ENCODE assay signal across 8 cellular contexts in genomic region chr17:58006563-58006923, GRCh38. TPM values are rescaled to one million over a fixed set of nuclear protein-coding genes. Genes with fewer than 3 reads are reported as not detected.
A peak's percentile ranks its signal among the peaks of the same experiment; 100 is the strongest.
DNase-seq lines count a peak whose midpoint lies in the region; ATAC-seq and TF ChIP-seq lines count a peak whose summit lies in the region.

No MANE protein-coding gene starts in this region.

- H3K4me1 Mint-ChIP-seq in CD4-positive, CD25-positive, alpha-beta regulatory T cell: peaks cover 22 to 65% (median 40%) of the 10 kb centered on the region in 4 donors

- no peak for TF ChIP-seq CTCF in WERI-Rb-1 (IDR thresholded peaks at IDR 0.05; ENCODE audit: low read depth, low read length)

- peaks cover 37% of the 10 kb centered on the region for H3K36me3 Mint-ChIP-seq in CD4-positive, CD25-positive, alpha-beta regulatory T cell

- H3K27me3 Mint-ChIP-seq in CD4-positive, CD25-positive, alpha-beta regulatory T cell: peaks cover 7% of the 10 kb centered on the region

- H3K4me3 Mint-ChIP-seq in CD4-positive, CD25-positive, alpha-beta regulatory T cell: peak overlapping the region; percentile 99 to 100 (median 100)

- peak in 1 of 3 donors; percentile 56 for DNase-seq in CD4-positive, CD25-positive, alpha-beta regulatory T cell
- peak; percentile 64 for DNase-seq in H7
- peak; percentile 93 for DNase-seq in NCI-H2171 (lab: John Stamatoyannopoulos, UW)
- DNase-seq in WERI-Rb-1: peak; percentile 91
- DNase-seq in cerebellar cortex (ENCODE audit: low spot score): peak; percentile 72
- peak; percentile 72 for DNase-seq in kidney tubule cell (ENCODE audit: low spot score)
- peak; percentile 48 to 69 for DNase-seq in stimulated activated CD4-positive, alpha-beta T cell treated with anti-CD3 and anti-CD28 coated beads, Interleukin-1b, Interleukin-23, amount 100 ng/mL, for 4 hours (ENCODE audit: low read depth in 2 of 2)

- H3K4me3 ChIP-seq in CD4-positive, CD25-positive, alpha-beta regulatory T cell (ENCODE audit: low read depth, low read length): peak overlapping the region; percentile 88
- H3K4me3 ChIP-seq in H7 (ENCODE audit: insufficient read depth, low read depth, low read length): peak overlapping the region; percentile 97
- peak overlapping the region; percentile 100 for H3K4me3 ChIP-seq in WERI-Rb-1 (ENCODE audit: low read depth, low read length)

- ATAC-seq in CD4-positive, CD25-positive, alpha-beta regulatory T cell (ENCODE audit: low read depth in 2 of 2): no peak
- ATAC-seq in HG03039 (IDR thresholded peaks at IDR 0.05; ENCODE audit: unreplicated experiment): no peak

- H3K4me1 ChIP-seq in CD4-positive, CD25-positive, alpha-beta regulatory T cell (ENCODE audit: control insufficient read depth, insufficient read depth, low read length, poor library complexity, severe bottlenecking): peaks cover 38% of the 10 kb centered on the region

- no peaks in the 10 kb centered on the region for H3K9me3 Mint-ChIP-seq in CD4-positive, CD25-positive, alpha-beta regulatory T cell

- peak overlapping the region; percentile 99 to 100 (median 100) for H3K27ac Mint-ChIP-seq in CD4-positive, CD25-positive, alpha-beta regulatory T cell

- H3K36me3 ChIP-seq in CD4-positive, CD25-positive, alpha-beta regulatory T cell (ENCODE audit: control insufficient read depth, insufficient read depth, low read length): peaks cover 38% of the 10 kb centered on the region
- H3K36me3 ChIP-seq in H7 (replicated peaks; ENCODE audit: control insufficient read depth, insufficient read depth, low read length): peaks cover 22% of the 10 kb centered on the region
- peaks cover 58% of the 10 kb centered on the region for H3K36me3 ChIP-seq in WERI-Rb-1

- no peaks in the 10 kb centered on the region for H3K9me3 ChIP-seq in CD4-positive, CD25-positive, alpha-beta regulatory T cell (ENCODE audit: control insufficient read depth in 2 of 2, low read length in 2 of 2)
- peaks cover 6% of the 10 kb centered on the region for H3K9me3 ChIP-seq in WERI-Rb-1 (ENCODE audit: severe bottlenecking)

- no peaks in the 10 kb centered on the region for H3K27me3 ChIP-seq in CD4-positive, CD25-positive, alpha-beta regulatory T cell (ENCODE audit: control insufficient read depth, insufficient read depth, low read length)
- H3K27me3 ChIP-seq in H7 (ENCODE audit: control insufficient read depth, insufficient read depth, low read length) (no peaks in the 10 kb centered on the region), WERI-Rb-1 (ENCODE audit: insufficient read depth, low read depth, severe bottlenecking) (no peaks in the 10 kb centered on the region)

- H3K27ac ChIP-seq in CD4-positive, CD25-positive, alpha-beta regulatory T cell (ENCODE audit: insufficient read depth, low read length, poor library complexity, severe bottlenecking): peak overlapping the region; percentile 97
- H3K27ac ChIP-seq in WERI-Rb-1: peak overlapping the region; percentile 99

RNA-seq across cellular contexts. Expression of gene SRSF1, which starts 0.5 kb away (rescaled TPM):
- 114 TPM for total RNA-seq in CD4-positive, CD25-positive, alpha-beta regulatory T cell
- 10 to 100 TPM; 46.1 to 51.9 (median 49.7) TPM for polyA plus RNA-seq in CD4-positive, CD25-positive, alpha-beta regulatory T cell
- 326 and 341 TPM in 2 replicates for total RNA-seq in H7 (2014; rRNA removed; shearing (Covaris generic))

RNA-seq across cellular contexts. Expression of gene VEZF1, which starts 18.5 kb away (rescaled TPM):
- total RNA-seq in CD4-positive, CD25-positive, alpha-beta regulatory T cell: 50.9 TPM
- 10 to 100 TPM; 44.6 to 51.3 (median 48.1) TPM for polyA plus RNA-seq in CD4-positive, CD25-positive, alpha-beta regulatory T cell
- 48.2 and 66.1 TPM in 2 replicates for total RNA-seq in H7 (2014; rRNA removed; shearing (Covaris generic))

RNA-seq across cellular contexts. Expression of gene CUEDC1, which starts 51.3 kb away (rescaled TPM):
- not detected for total RNA-seq in CD4-positive, CD25-positive, alpha-beta regulatory T cell
- not detected for polyA plus RNA-seq in CD4-positive, CD25-positive, alpha-beta regulatory T cell
- 8.1 and 13.9 TPM in 2 replicates for total RNA-seq in H7 (2014; rRNA removed; shearing (Covaris generic))
